ENCODE assay signal across 1 cellular context in the genomic region with DNA sequence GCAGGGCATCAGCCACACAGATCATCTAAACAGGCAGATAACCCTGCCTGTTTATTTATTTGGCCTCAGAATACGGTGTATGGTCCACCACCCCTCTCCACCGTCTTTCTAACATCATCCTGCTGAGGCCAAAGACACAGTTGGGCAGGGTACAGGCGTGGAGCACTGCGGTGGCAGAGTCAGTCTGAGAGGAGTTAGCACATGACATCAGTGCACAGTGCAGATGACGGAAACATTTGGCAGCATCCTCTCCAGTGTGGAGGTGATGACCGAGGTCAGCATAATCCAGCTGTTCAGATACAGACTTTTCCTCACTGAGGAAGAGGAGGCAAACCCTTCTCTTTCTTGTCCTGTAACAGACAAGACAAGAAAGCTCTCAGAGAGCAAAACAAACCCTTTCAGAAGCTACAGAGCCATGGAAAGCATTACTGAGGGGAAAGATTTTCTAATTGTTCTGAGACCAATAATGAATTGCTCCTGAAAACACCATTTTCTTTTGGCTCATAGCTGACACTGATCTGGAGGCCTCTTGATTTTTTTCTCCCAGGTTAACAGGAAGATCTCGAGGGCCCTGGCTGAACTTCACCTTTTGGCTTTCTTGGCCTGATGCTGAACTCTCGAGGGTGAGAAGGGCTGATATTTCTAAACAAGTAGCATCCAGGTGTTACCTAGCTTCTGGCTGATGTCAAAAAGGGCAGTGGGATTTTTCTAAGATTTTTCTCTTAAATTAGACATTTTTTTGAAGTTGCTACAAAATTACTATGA.
TF ChIP-seq lines count a peak whose summit lies in the region.

No MANE protein-coding gene starts in this region.

TF ChIP-seq in IMR-90, 13 proteins besides CTCF, POLR2A, EP300 and RAD21:
- TF ChIP-seq SMC3 (IDR thresholded peaks at IDR 0.05; ENCODE audit: low read depth, low read length) = no peak
- TF ChIP-seq MAFK (IDR thresholded peaks at IDR 0.05; ENCODE audit: low read depth, low read length) = 0 out of 2 replicates have a peak, but pooled peaks have one; percentile 19
- TF ChIP-seq BHLHE40 (IDR thresholded peaks at IDR 0.05; ENCODE audit: low read depth, low read length) = peak; percentile 32; the same call in 1 of the 2 replicates
- TF ChIP-seq MXI1 (IDR thresholded peaks at IDR 0.05; ENCODE audit: borderline replicate concordance, low read depth, low read length) = 0 out of 2 replicates have a peak, but pooled peaks have one; percentile 21
- TF ChIP-seq MAZ (IDR thresholded peaks at IDR 0.05; ENCODE audit: borderline replicate concordance, low read depth, low read length) = no peak
- TF ChIP-seq CHD1 (IDR thresholded peaks at IDR 0.05; ENCODE audit: low read depth, low read length) = no peak
TF ChIP-seq in IMR-90: peak in this region for 3.
